In genomic region chr15:66747866-66748265, GRCh38 we compare ENCODE assay signal across 15 cellular contexts. TPM values are rescaled to one million over a fixed set of nuclear protein-coding genes. Genes with fewer than 3 reads are reported as not detected.
DNase-seq lines count a peak whose midpoint lies in the region; ATAC-seq, FAIRE-seq and TF ChIP-seq lines count a peak whose summit lies in the region.
"Had no signal": no experiment of that assay in that cellular context is flagged by ENCODE, and none has a peak within 500 bp of the region (broad histone marks: within the 10 kb centered on the region; RNA-seq: fewer than 3 reads in every experiment).

No MANE protein-coding gene starts in this region.

- H3K9me3 Mint-ChIP-seq in CD4-positive, alpha-beta T cell = no peaks in the 10 kb centered on the region

- H2AFZ ChIP-seq in fibroblast of lung (ENCODE audit: low read length) = no peak overlapping the region
- H2AFZ ChIP-seq in smooth muscle cell (ENCODE audit: low read depth) = no peak overlapping the region

- H3K4me3 Mint-ChIP-seq in CD4-positive, alpha-beta T cell = no peak overlapping the region

- H3K36me3 ChIP-seq in RWPE2 (ENCODE audit: low read depth) (no peaks in the 10 kb centered on the region), fibroblast of lung (ENCODE audit: control insufficient read depth, insufficient read depth, low read length) (peaks cover 2% of the 10 kb centered on the region), smooth muscle cell (ENCODE audit: low read depth) (no peaks in the 10 kb centered on the region)
- H3K36me3 ChIP-seq: spleen had no signal

- H3K27ac ChIP-seq in RWPE2 (ENCODE audit: poor library complexity, severe bottlenecking) (peak overlapping the region; percentile 44), fibroblast of lung (ENCODE audit: insufficient read depth, low read length) (peak overlapping the region; percentile 76), smooth muscle cell (ENCODE audit: low read depth) (peak overlapping the region; percentile 38), substantia nigra (ENCODE audit: low read depth, low read length, poor library complexity, severe bottlenecking) (no peak overlapping the region)
- H3K27ac ChIP-seq in CD4-positive, alpha-beta T cell (ENCODE audit: low read depth, low read length) = no peak overlapping the region

- peak overlapping the region; percentile 55 for H3K4me2 ChIP-seq in fibroblast of lung (ENCODE audit: extremely low read depth, insufficient read depth, low read length)
- H3K4me2 ChIP-seq in smooth muscle cell = peak overlapping the region; percentile 2

- H3K9ac ChIP-seq in fibroblast of lung (ENCODE audit: insufficient read depth, low read length) = no peak overlapping the region
- no peak overlapping the region for H3K9ac ChIP-seq in smooth muscle cell (ENCODE audit: low read depth)

- H3K4me1 Mint-ChIP-seq in CD4-positive, alpha-beta T cell (ENCODE audit: low read depth) = peaks cover 12% of the 10 kb centered on the region

- H3K27ac Mint-ChIP-seq in CD4-positive, alpha-beta T cell = no peak overlapping the region

- H4K20me1 ChIP-seq in fibroblast of lung (ENCODE audit: control insufficient read depth, extremely low read depth, insufficient read depth, low read length) (no peaks in the 10 kb centered on the region), smooth muscle cell (ENCODE audit: low read depth) (peaks cover 100% of the 10 kb centered on the region)

- intact Hi-C loops in CD4-positive, alpha-beta T cell (cut with DNase I, micrococcal nuclease) = no loop called here

- H3K27me3 ChIP-seq in RWPE2 (ENCODE audit: insufficient read depth, poor library complexity, severe bottlenecking) (no peaks in the 10 kb centered on the region), fibroblast of lung (ENCODE audit: control insufficient read depth, insufficient read depth, low read length) (no peaks in the 10 kb centered on the region), smooth muscle cell (ENCODE audit: low read depth) (no peaks in the 10 kb centered on the region)
- no peaks in the 10 kb centered on the region for H3K27me3 ChIP-seq in CD4-positive, alpha-beta T cell (ENCODE audit: control insufficient read depth, insufficient read depth, low read length)
- H3K27me3 ChIP-seq: spleen had no signal

- CTCF ChIA-PET in CD4-positive, alpha-beta T cell (lab: Charles Lee) = no interaction called here

- DNase-seq in AG10803 (ENCODE audit: low read depth) (no peak), RWPE2 (ENCODE audit: low spot score) (no peak), fibroblast of lung (ENCODE audit: low read depth in 2 of 2) (peak in 1 of 2 donors; percentile 36), smooth muscle cell (lab: John Stamatoyannopoulos, UW; ENCODE audit: unreplicated experiment) (no peak), GM19239 (ENCODE audit: insufficient read length, low spot score) (no peak), OCI-M2 (lab: John Stamatoyannopoulos, UW; ENCODE audit: unreplicated experiment) (no peak), substantia nigra (lab: John Stamatoyannopoulos, UW) (no peak)
- no peak for DNase-seq in CD4-positive, alpha-beta T cell
- DNase-seq: activated CD4-positive, alpha-beta T cell treated with anti-CD3 and anti-CD28 coated beads for 48 hours; activated naive CD4-positive, alpha-beta T cell treated with Interleukin-2 at 50 U/mL for 16 hours; GOT3; left colon; NCI-H1694 treated with DMSO at 0.1 percent for 48 hours; NCI-H524 treated with DMSO at 0.1 percent for 48 hours; spleen had no signal

- H3K4me1 ChIP-seq in RWPE2 (ENCODE audit: insufficient read depth, poor library complexity, severe bottlenecking) (peaks cover 25% of the 10 kb centered on the region), fibroblast of lung (ENCODE audit: control insufficient read depth, extremely low read depth, insufficient read depth, low read length) (peaks cover 47% of the 10 kb centered on the region), smooth muscle cell (ENCODE audit: low read depth) (peaks cover 42% of the 10 kb centered on the region)

- peaks cover 10% of the 10 kb centered on the region for H3F3A ChIP-seq in smooth muscle cell (ENCODE audit: low read depth)

- H3K36me3 Mint-ChIP-seq in CD4-positive, alpha-beta T cell (ENCODE audit: low read depth) = no peaks in the 10 kb centered on the region

- WGBS in smooth muscle cell (ENCODE audit: low lambda C conversion rate) = 98% methylated on average over 3 of the region's 3 CpGs

- H3K9me3 ChIP-seq in RWPE2 (ENCODE audit: severe bottlenecking) (no peaks in the 10 kb centered on the region), fibroblast of lung (ENCODE audit: control insufficient read depth, insufficient read depth, low read depth, low read length) (no peaks in the 10 kb centered on the region), smooth muscle cell (replicated peaks; ENCODE audit: low read depth) (no peaks in the 10 kb centered on the region)
- H3K9me3 ChIP-seq in CD4-positive, alpha-beta T cell (ENCODE audit: control insufficient read depth, low read length) = no peaks in the 10 kb centered on the region
- H3K9me3 ChIP-seq: spleen had no signal

- TF ChIP-seq CTCF in AG10803 (conservative IDR thresholded peaks at IDR 0.05; ENCODE audit: low read length) (no peak), RWPE2 (IDR thresholded peaks at IDR 0.05; ENCODE audit: poor library complexity, severe bottlenecking) (no peak), fibroblast of lung (conservative IDR thresholded peaks at IDR 0.05 in 1 of 2, IDR thresholded peaks at IDR 0.05 in 1 of 2; ENCODE audit: low read depth in 1 of 2, low read length in 2 of 2) (no peak), smooth muscle cell (IDR thresholded peaks at IDR 0.05; ENCODE audit: borderline replicate concordance, insufficient read depth, poor library complexity, severe bottlenecking) (no peak)
- TF ChIP-seq CTCF in CD4-positive, alpha-beta T cell (IDR thresholded peaks at IDR 0.05) = no peak

- peak overlapping the region; percentile 2; the same call in 1 of the 2 replicates for H3K4me3 ChIP-seq in AG10803 (ENCODE audit: low read length)
- no peak overlapping the region for H3K4me3 ChIP-seq in RWPE2 (ENCODE audit: severe bottlenecking)
- peak overlapping the region in 1 of 4 experiments; percentile 8 for H3K4me3 ChIP-seq in fibroblast of lung (replicated peaks in 1 of 4; ENCODE audit: control extremely low read depth in 1 of 4, insufficient read depth in 1 of 4, low read depth in 3 of 4, low read length in 4 of 4)
- no peak overlapping the region for H3K4me3 ChIP-seq in smooth muscle cell
- H3K4me3 ChIP-seq: spleen had no signal

- no peaks in the 10 kb centered on the region for H3K27me3 Mint-ChIP-seq in CD4-positive, alpha-beta T cell

- no peak for FAIRE-seq in GM19239 (lab: Jason Lieb, UNC)

- H3K79me2 ChIP-seq in fibroblast of lung (ENCODE audit: control insufficient read depth, insufficient read depth, low read length) (peaks cover 8% of the 10 kb centered on the region), smooth muscle cell (ENCODE audit: low read depth) (peaks cover 100% of the 10 kb centered on the region)

- POLR2A ChIA-PET in CD4-positive, alpha-beta T cell (lab: Charles Lee) = no interaction called here

- ATAC-seq in RWPE2 (ENCODE audit: low read depth) = no peak
- no peak for ATAC-seq in CD4-positive, alpha-beta T cell (ENCODE audit: poor library complexity)
- ATAC-seq: left colon had no signal

RNA-seq across cellular contexts. Expression of gene SMAD6, which starts 45.8 kb away (rescaled TPM):
- total RNA-seq in fibroblast of lung (8.7 and 8.9 TPM in 2 replicates), smooth muscle cell (41.6 and 42.6 TPM in 2 replicates)
- polyA plus RNA-seq in fibroblast of lung (1.2 and 2.1 TPM in 2 replicates), smooth muscle cell (37.9 and 44.0 TPM in 2 replicates)
- polyA plus RNA-seq in fibroblast of lung (2012) = 2.8 and 5.5 TPM in 2 replicates
- 2.2 and 7.6 TPM in 2 replicates for polyA minus RNA-seq in fibroblast of lung (ENCODE audit: low replicate concordance)
- under 1 TPM; 0.59 to 0.69 TPM for total RNA-seq in CD4-positive, alpha-beta T cell

Comparison
In these comparisons a context has a peak if more than half of its experiments do, and no peak if none do; other contexts are left out.
1. H3K27ac ChIP-seq: peak in RWPE2 (single experiment), fibroblast of lung (single experiment) and smooth muscle cell (single experiment); none in CD4-positive, alpha-beta T cell (single experiment) and substantia nigra (single experiment).